8 cellular contexts compared by ENCODE assay signal in genomic region chr20:63101781-63102719, GRCh38.
DNase-seq lines count a peak whose midpoint lies in the region; ATAC-seq and TF ChIP-seq lines count a peak whose summit lies in the region.

No MANE protein-coding gene starts in this region.

- intact Hi-C loops in lower leg skin (cut with DNase I; ENCODE audit: low total_unique reads) = no loop called here

- ATAC-seq in HG02938 (IDR thresholded peaks at IDR 0.05; ENCODE audit: unreplicated experiment) = no peak

- H3K36me3 ChIP-seq in ES-I3 (ENCODE audit: insufficient read depth, low read length) = no peaks in the 10 kb centered on the region

- H3K4me1 ChIP-seq in ES-I3 (ENCODE audit: insufficient read depth, low read length) = no peaks in the 10 kb centered on the region; the same call in 1 of the 2 replicates

- H3K4me3 ChIP-seq in lower leg skin (ENCODE audit: low read depth, poor library complexity, severe bottlenecking) = peak overlapping the region; percentile 41

- DNase-seq in HS-5 (ENCODE audit: low read depth) (peak; percentile 58), dedifferentiated amniotic fluid mesenchymal stem cell (ENCODE audit: extremely low spot score) (peak; percentile 20), lower leg skin (ENCODE audit: low spot score in 2 of 2) (peak in 1 of 2 donors; percentile 86), NCI-H82 (lab: John Stamatoyannopoulos, UW) (no peak)
- peak; percentile 56 to 71 for DNase-seq in activated CD4-positive, alpha-beta T cell treated with anti-CD3 and anti-CD28 coated beads for 4 hours
- DNase-seq in stimulated activated CD4-positive, alpha-beta T cell treated with anti-CD3 and anti-CD28 coated beads, Interleukin-4, amount 100 ng/mL, for 4 hours = peak; percentile 60 to 75

- TF ChIP-seq CTCF in lower leg skin (IDR thresholded peaks at IDR 0.05) = no peak

- WGBS in lower leg skin, 2 donors = 1% methylated on average over 49 to 77 of the region's 100 CpGs

- H3K9ac ChIP-seq in ES-I3 (ENCODE audit: low read depth, low read length) = peak overlapping the region; percentile 65; the same call in 1 of the 2 replicates

- no peak for TF ChIP-seq POLR2A in lower leg skin (IDR thresholded peaks at IDR 0.05)

- no peaks in the 10 kb centered on the region for H3K9me3 ChIP-seq in ES-I3 (ENCODE audit: control insufficient read depth, insufficient read depth, low read length)
